Comparison of ENCODE assay signal across 1 cellular context in genomic region chr2:3454802-3455201, GRCh38.
TF ChIP-seq lines count a peak whose summit lies in the region.

No MANE protein-coding gene starts in this region.

TF ChIP-seq in WTC11, 78 proteins besides CTCF, POLR2A, EP300 and RAD21 (continued from another document):
- no peak for TF ChIP-seq ZNF425 (CRISPR knock-in tag; conservative IDR thresholded peaks at IDR 0.05)
- TF ChIP-seq, protein P1, sequence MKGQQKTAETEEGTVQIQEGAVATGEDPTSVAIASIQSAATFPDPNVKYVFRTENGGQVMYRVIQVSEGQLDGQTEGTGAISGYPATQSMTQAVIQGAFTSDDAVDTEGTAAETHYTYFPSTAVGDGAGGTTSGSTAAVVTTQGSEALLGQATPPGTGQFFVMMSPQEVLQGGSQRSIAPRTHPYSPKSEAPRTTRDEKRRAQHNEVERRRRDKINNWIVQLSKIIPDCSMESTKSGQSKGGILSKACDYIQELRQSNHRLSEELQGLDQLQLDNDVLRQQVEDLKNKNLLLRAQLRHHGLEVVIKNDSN (CRISPR knock-in tag; IDR thresholded peaks at IDR 0.05), result no peak
- TF ChIP-seq ATF3 (CRISPR knock-in tag; conservative IDR thresholded peaks at IDR 0.05), result no peak
- TF ChIP-seq ZNF512 (CRISPR knock-in tag; IDR thresholded peaks at IDR 0.05; ENCODE audit: borderline replicate concordance), result no peak
- TF ChIP-seq STAT6 (CRISPR knock-in tag; conservative IDR thresholded peaks at IDR 0.05; ENCODE audit: low read depth), result no peak
